8 cellular contexts compared by ENCODE assay signal in genomic region chr6:16316741-16317251, GRCh38.
DNase-seq lines count a peak whose midpoint lies in the region; ATAC-seq, FAIRE-seq and TF ChIP-seq lines count a peak whose summit lies in the region.

No MANE protein-coding gene starts in this region.

- peaks cover 48% of the 10 kb centered on the region for H3K4me1 Mint-ChIP-seq in activated T-helper 1 cell treated with anti-CD3 and anti-CD28 coated beads, Interleukin-12 subunit alpha, Interleukin-12 subunit beta, Interleukin-2, Interleukin-4 antibody, amounts not matched to agents 30 ng/mL and 10 ng/mL and 1 ng/mL, durations not matched to agents 14 hours and 24 hours and 36 hours (ENCODE audit: low read depth)

- no peaks in the 10 kb centered on the region for H3K9me1 ChIP-seq in keratinocyte (ENCODE audit: control insufficient read depth, extremely low read depth, insufficient read depth, low read length)

- H2AFZ ChIP-seq in keratinocyte (ENCODE audit: control insufficient read depth, low read length) = no peak overlapping the region

- H3K9ac ChIP-seq in keratinocyte (ENCODE audit: control insufficient read depth, extremely low read depth, insufficient read depth, low read length) = no peak overlapping the region

- H3K36me3 Mint-ChIP-seq in activated T-helper 1 cell treated with anti-CD3 and anti-CD28 coated beads, Interleukin-12 subunit alpha, Interleukin-12 subunit beta, Interleukin-2, Interleukin-4 antibody, amounts not matched to agents 30 ng/mL and 10 ng/mL and 1 ng/mL, durations not matched to agents 14 hours and 24 hours and 36 hours (ENCODE audit: low read depth) = peaks cover 19% of the 10 kb centered on the region

- H3K9me3 Mint-ChIP-seq in activated T-helper 1 cell treated with anti-CD3 and anti-CD28 coated beads, Interleukin-12 subunit alpha, Interleukin-12 subunit beta, Interleukin-2, Interleukin-4 antibody, amounts not matched to agents 30 ng/mL and 10 ng/mL and 1 ng/mL, durations not matched to agents 14 hours and 24 hours and 36 hours = no peaks in the 10 kb centered on the region

- TF ChIP-seq CTCF in keratinocyte (optimal IDR thresholded peaks at IDR 0.05 in 1 of 3, IDR thresholded peaks at IDR 0.05 in 1 of 3, conservative IDR thresholded peaks at IDR 0.05 in 1 of 3; ENCODE audit: extremely low read depth in 1 of 3, insufficient read depth in 2 of 3, low read length in 3 of 3) (peak; percentile 11 to 74 (median 68)), transverse colon (IDR thresholded peaks at IDR 0.05) (peak; percentile 50 to 84 (median 67))

- H3K4me1 ChIP-seq in keratinocyte (ENCODE audit: control insufficient read depth, extremely low read depth, insufficient read depth, low read length) (peaks cover 33% of the 10 kb centered on the region), transverse colon (peaks cover 21 to 37% (median 27%) of the 10 kb centered on the region in 4 donors)

- WGBS in transverse colon (ENCODE audit: low coverage in 1 of 2), 2 donors = 51 to 60% methylated on average over 7 of the region's 7 CpGs

- intact Hi-C loops in activated T-helper 1 cell treated with anti-CD3 and anti-CD28 coated beads, Interleukin-12 subunit alpha, Interleukin-12 subunit beta, Interleukin-2, Interleukin-4 antibody, amounts not matched to agents 30 ng/mL and 10 ng/mL and 1 ng/mL, durations not matched to agents 14 hours and 24 hours and 36 hours (cut with micrococcal nuclease) = loop anchor here (2.0 kb wide), 1 partner anchor 16 kb away; no protein-coding TSS in a partner anchor
- intact Hi-C loops in transverse colon (cut with DNase I; ENCODE audit: low total_unique reads) = no loop called here

- no peak overlapping the region for H3K4me3 Mint-ChIP-seq in activated T-helper 1 cell treated with anti-CD3 and anti-CD28 coated beads, Interleukin-12 subunit alpha, Interleukin-12 subunit beta, Interleukin-2, Interleukin-4 antibody, amounts not matched to agents 30 ng/mL and 10 ng/mL and 1 ng/mL, durations not matched to agents 14 hours and 24 hours and 36 hours

- dilution Hi-C loops in keratinocyte (cut with MboI; ENCODE audit: extremely low pct_ligation_motif_present, low sequenced_read_pairs) = no loop called here

- no peak for TF ChIP-seq POLR2A in transverse colon (IDR thresholded peaks at IDR 0.05)

- ATAC-seq in GM21786 (IDR thresholded peaks at IDR 0.05; ENCODE audit: unreplicated experiment) = no peak
- no peak for ATAC-seq in HG02610 (IDR thresholded peaks at IDR 0.05; ENCODE audit: unreplicated experiment)

- H3K27me3 Mint-ChIP-seq in activated T-helper 1 cell treated with anti-CD3 and anti-CD28 coated beads, Interleukin-12 subunit alpha, Interleukin-12 subunit beta, Interleukin-2, Interleukin-4 antibody, amounts not matched to agents 30 ng/mL and 10 ng/mL and 1 ng/mL, durations not matched to agents 14 hours and 24 hours and 36 hours (ENCODE audit: insufficient read depth) = no peaks in the 10 kb centered on the region

- no peak overlapping the region for H3K27ac Mint-ChIP-seq in activated T-helper 1 cell treated with anti-CD3 and anti-CD28 coated beads, Interleukin-12 subunit alpha, Interleukin-12 subunit beta, Interleukin-2, Interleukin-4 antibody, amounts not matched to agents 30 ng/mL and 10 ng/mL and 1 ng/mL, durations not matched to agents 14 hours and 24 hours and 36 hours

- H3K27me3 ChIP-seq in keratinocyte (ENCODE audit: control insufficient read depth, extremely low read depth, insufficient read depth, low read length) = no peaks in the 10 kb centered on the region
- no peaks in the 10 kb centered on the region for H3K27me3 ChIP-seq in transverse colon

- H3K36me3 ChIP-seq in keratinocyte (ENCODE audit: control insufficient read depth in 2 of 2, extremely low read depth in 1 of 2, insufficient read depth in 2 of 2, low read length in 2 of 2) = no peaks in the 10 kb centered on the region
- H3K36me3 ChIP-seq in transverse colon = no peaks in the 10 kb centered on the region

- H3K79me2 ChIP-seq in keratinocyte (ENCODE audit: control insufficient read depth, insufficient read depth, low read length) = no peaks in the 10 kb centered on the region

- H3K9me3 ChIP-seq in keratinocyte (ENCODE audit: control insufficient read depth, low read depth, low read length) (no peaks in the 10 kb centered on the region), transverse colon (no peaks in the 10 kb centered on the region)

- no peak for TF ChIP-seq EP300 in transverse colon (IDR thresholded peaks at IDR 0.05; ENCODE audit: low read depth)

- FAIRE-seq in keratinocyte (lab: Jason Lieb, UNC) = no peak

- DNase-seq in stimulated activated CD4-positive, alpha-beta T cell treated with anti-CD3 and anti-CD28 coated beads, Interleukin-2, amount 100 ng/mL, for 4 hours (ENCODE audit: low read depth) = peak; percentile 28
- no peak for DNase-seq in stimulated activated CD4-positive, alpha-beta T cell treated with anti-CD3 and anti-CD28 coated beads, Interleukin-4, amount 100 ng/mL, for 4 hours
- DNase-seq in NCI-H1694 (lab: John Stamatoyannopoulos, UW) (peak; percentile 73), keratinocyte (ENCODE audit: low read depth, low spot score) (peak; percentile 81), transverse colon (no peak)
- DNase-seq in activated T-helper 1 cell treated with anti-CD3 and anti-CD28 coated beads, Interleukin-12 subunit alpha, Interleukin-12 subunit beta, Interleukin-2, Interleukin-4 antibody, amounts not matched to agents 30 ng/mL and 10 ng/mL and 1 ng/mL, durations not matched to agents 14 hours and 24 hours and 36 hours (ENCODE audit: low spot score) = peak; percentile 12

- H3K4me3 ChIP-seq in keratinocyte (ENCODE audit: control insufficient read depth in 2 of 3, extremely low read depth in 1 of 3, insufficient read depth in 2 of 3, low read depth in 1 of 3, low read length in 3 of 3) = no peak overlapping the region
- no peak overlapping the region for H3K4me3 ChIP-seq in transverse colon

- no peaks in the 10 kb centered on the region for H4K20me1 ChIP-seq in keratinocyte (ENCODE audit: control insufficient read depth, extremely low read depth, insufficient read depth, low read length)

- H3K27ac ChIP-seq in keratinocyte (ENCODE audit: control insufficient read depth, insufficient read depth, low read length) = peak overlapping the region; percentile 2
- H3K27ac ChIP-seq in transverse colon = no peak overlapping the region

- in situ Hi-C loops in transverse colon (cut with MboI; ENCODE audit: low pct_ligation_motif_present in 1 of 4, low pct_unique_long_range_greater_than_20kb in 1 of 4, low sequenced_read_pairs in 3 of 4) = no loop called here

- peak overlapping the region; percentile 24 for H3K4me2 ChIP-seq in keratinocyte (ENCODE audit: control insufficient read depth, extremely low read depth, insufficient read depth, low read depth, low read length)

Comparison
In these comparisons a context has a peak if more than half of its experiments do, and no peak if none do; other contexts are left out.
1. DNase-seq: peak in stimulated activated CD4-positive, alpha-beta T cell treated with anti-CD3 and anti-CD28 coated beads, Interleukin-2, amount 100 ng/mL, for 4 hours (single experiment), NCI-H1694 (single experiment), activated T-helper 1 cell treated with anti-CD3 and anti-CD28 coated beads, Interleukin-12 subunit alpha, Interleukin-12 subunit beta, Interleukin-2, Interleukin-4 antibody, amounts not matched to agents 30 ng/mL and 10 ng/mL and 1 ng/mL, durations not matched to agents 14 hours and 24 hours and 36 hours (single experiment) and keratinocyte (single experiment); none in stimulated activated CD4-positive, alpha-beta T cell treated with anti-CD3 and anti-CD28 coated beads, Interleukin-4, amount 100 ng/mL, for 4 hours (0 of 2) and transverse colon (single experiment).